ENCODE assay signal across 8 cellular contexts in the genomic region with DNA sequence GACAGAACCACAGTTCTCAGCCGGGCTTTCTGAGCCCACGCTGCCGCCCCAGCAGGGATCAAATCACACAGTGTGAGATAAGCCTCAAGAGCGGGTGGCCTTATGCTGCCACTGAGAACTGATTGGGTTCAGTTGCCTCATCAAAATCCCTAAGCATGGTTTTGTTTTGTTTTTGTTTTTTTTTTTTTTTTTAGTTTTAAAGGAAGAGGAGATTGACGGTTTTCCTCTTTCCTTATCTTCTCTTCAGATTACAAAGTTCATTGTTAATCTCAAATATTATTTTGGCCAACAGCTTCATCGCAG. TPM values are rescaled to one million over a fixed set of nuclear protein-coding genes. Genes with fewer than 3 reads are reported as not detected.
A peak's percentile ranks its signal among the peaks of the same experiment; 100 is the strongest.
DNase-seq lines count a peak whose midpoint lies in the region; ATAC-seq and TF ChIP-seq lines count a peak whose summit lies in the region.

No MANE protein-coding gene starts in this region.

- no peaks in the 10 kb centered on the region for H3K27me3 ChIP-seq in liver (ENCODE audit: control insufficient read depth in 4 of 4, insufficient read depth in 4 of 4, low read length in 3 of 4)

- WGBS in liver: under 1% methylated on average over 6 of the region's 6 CpGs

- H3K4me3 Mint-ChIP-seq in T-helper 2 cell treated with Interferon-gamma antibody and Interleukin-4, amounts not matched to agents 5 μg/mL and 100 μg/mL, for 36 hours: peak overlapping the region; percentile 95
- H3K4me3 Mint-ChIP-seq in type B pancreatic cell: peak overlapping the region; percentile 96

- H3K36me3 Mint-ChIP-seq in T-helper 2 cell treated with Interferon-gamma antibody and Interleukin-4, amounts not matched to agents 5 μg/mL and 100 μg/mL, for 36 hours (ENCODE audit: low read depth): peaks cover 37% of the 10 kb centered on the region
- H3K36me3 Mint-ChIP-seq in type B pancreatic cell: peaks cover 19% of the 10 kb centered on the region

- no peak for TF ChIP-seq CTCF in astrocyte of the spinal cord (IDR thresholded peaks at IDR 0.05; ENCODE audit: low read depth, low read length)
- TF ChIP-seq CTCF in liver (IDR thresholded peaks at IDR 0.05; ENCODE audit: low read depth, low read length, missing input control): no peak
- no peak for TF ChIP-seq CTCF in type B pancreatic cell (conservative IDR thresholded peaks at IDR 0.05)

- peak overlapping the region; percentile 84 to 98 for H3K9ac ChIP-seq in liver (ENCODE audit: low read depth in 1 of 2, low read length in 2 of 2)

- peaks cover 4 to 13% (median 7%) of the 10 kb centered on the region in 4 donors for H3K36me3 ChIP-seq in liver (ENCODE audit: control insufficient read depth in 4 of 4, insufficient read depth in 3 of 4, low read depth in 1 of 4, low read length in 3 of 4)

- H3K4me1 Mint-ChIP-seq in T-helper 2 cell treated with Interferon-gamma antibody and Interleukin-4, amounts not matched to agents 5 μg/mL and 100 μg/mL, for 36 hours (ENCODE audit: low read depth): peaks cover 39% of the 10 kb centered on the region
- peaks cover 15% of the 10 kb centered on the region for H3K4me1 Mint-ChIP-seq in type B pancreatic cell (ENCODE audit: unreplicated experiment)

- H3K27ac ChIP-seq in liver (ENCODE audit: low read depth in 1 of 2, low read length in 2 of 2): peak overlapping the region; percentile 97 to 99

- H3K9me3 ChIP-seq in liver (ENCODE audit: control insufficient read depth in 4 of 4, low read length in 3 of 4): no peaks in the 10 kb centered on the region

- in situ Hi-C loops in astrocyte of the spinal cord (cut with HindIII; ENCODE audit: low sequenced_read_pairs): no loop called here

- DNase-seq in T-helper 2 cell treated with Interferon-gamma antibody and Interleukin-4, amounts not matched to agents 5 μg/mL and 100 μg/mL, for 36 hours (ENCODE audit: low spot score): no peak
- DNase-seq in T-helper 2 cell (no peak), astrocyte of the spinal cord (ENCODE audit: low read depth, low spot score) (no peak), type B pancreatic cell (ENCODE audit: extremely low spot score, unreplicated experiment) (no peak), NCI-H446 treated with DMSO at 0.1 percent for 48 hours (lab: John Stamatoyannopoulos, UW) (no peak), epidermal melanocyte (ENCODE audit: insufficient read length, low spot score) (no peak)

- peak; percentile 23 for ATAC-seq in HG03159 (IDR thresholded peaks at IDR 0.05; ENCODE audit: unreplicated experiment)

- peaks cover 4% of the 10 kb centered on the region for H3K9me3 Mint-ChIP-seq in T-helper 2 cell treated with Interferon-gamma antibody and Interleukin-4, amounts not matched to agents 5 μg/mL and 100 μg/mL, for 36 hours
- no peaks in the 10 kb centered on the region for H3K9me3 Mint-ChIP-seq in type B pancreatic cell

- no peaks in the 10 kb centered on the region for H3K27me3 Mint-ChIP-seq in T-helper 2 cell treated with Interferon-gamma antibody and Interleukin-4, amounts not matched to agents 5 μg/mL and 100 μg/mL, for 36 hours (ENCODE audit: low read depth)
- peaks cover 10% of the 10 kb centered on the region for H3K27me3 Mint-ChIP-seq in type B pancreatic cell

- no peak for TF ChIP-seq RAD21 in liver (IDR thresholded peaks at IDR 0.05)

- peaks cover 0 to 26% (median 18%) of the 10 kb centered on the region in 4 donors for H3K4me1 ChIP-seq in liver (ENCODE audit: control insufficient read depth in 4 of 4, insufficient read depth in 4 of 4, low read length in 3 of 4)

- peak overlapping the region; percentile 98 for H3K27ac Mint-ChIP-seq in T-helper 2 cell treated with Interferon-gamma antibody and Interleukin-4, amounts not matched to agents 5 μg/mL and 100 μg/mL, for 36 hours
- peak overlapping the region; percentile 96 for H3K27ac Mint-ChIP-seq in type B pancreatic cell

- H3K4me3 ChIP-seq in astrocyte of the spinal cord (ENCODE audit: low read depth, low read length) (peak overlapping the region; percentile 97), liver (ENCODE audit: low read depth in 1 of 3, low read length in 3 of 3) (peak overlapping the region; percentile 78 to 97 (median 83))

TF ChIP-seq in liver, 16 proteins besides CTCF, POLR2A, EP300 and RAD21:
- TF ChIP-seq FOXA1 (IDR thresholded peaks at IDR 0.05): no peak
- TF ChIP-seq TAF1 (conservative IDR thresholded peaks at IDR 0.05): peak; percentile 2

RNA-seq across cellular contexts. Expression of gene COA6, which starts 0.6 kb away (rescaled TPM):
- total RNA-seq in liver (10 to 100 TPM in 1 of 2 donors, 1 to 10 TPM in 1; 5.3 to 17.9 TPM), type B pancreatic cell (ENCODE audit: low replicate concordance) (36.4 and 39.1 TPM in 2 replicates)
- polyA plus RNA-seq in liver: 10 to 100 TPM; 19.4 to 37.0 TPM
